Comparison of ENCODE assay signal across 10 cellular contexts in genomic region chr11:61004037-61004641, GRCh38. TPM values are rescaled to one million over a fixed set of nuclear protein-coding genes. Genes with fewer than 3 reads are reported as not detected.
DNase-seq lines count a peak whose midpoint lies in the region; ATAC-seq, FAIRE-seq and TF ChIP-seq lines count a peak whose summit lies in the region.
"Had no signal": no experiment of that assay in that cellular context is flagged by ENCODE, and none has a peak within 500 bp of the region (broad histone marks: within the 10 kb centered on the region; RNA-seq: fewer than 3 reads in every experiment).

No MANE protein-coding gene starts in this region.

- peak; percentile 58 for ATAC-seq in activated CD4-positive, alpha-beta T cell treated with anti-CD3 and anti-CD28 coated beads for 36 hours
- ATAC-seq in stimulated activated effector memory CD8-positive, alpha-beta T cell treated with anti-CD3 and anti-CD28 coated beads, Interleukin-12 subunit alpha, Interleukin-12 subunit beta, amount 100 ng/mL, for 72 hours, result peak; percentile 68
- ATAC-seq in HG02571 (IDR thresholded peaks at IDR 0.05; ENCODE audit: unreplicated experiment), result no peak

- H3K4me1 Mint-ChIP-seq in activated CD4-positive, alpha-beta T cell treated with anti-CD3 and anti-CD28 coated beads for 36 hours, result peaks cover 90% of the 10 kb centered on the region
- H3K4me1 Mint-ChIP-seq in stimulated activated effector memory CD8-positive, alpha-beta T cell treated with anti-CD3 and anti-CD28 coated beads, Interleukin-12 subunit alpha, Interleukin-12 subunit beta, amount 100 ng/mL, for 72 hours, result peaks cover 45% of the 10 kb centered on the region
- H3K4me1 Mint-ChIP-seq in chondrocyte (ENCODE audit: low read depth), result peaks cover 16% of the 10 kb centered on the region

- no peaks in the 10 kb centered on the region for H3K27me3 Mint-ChIP-seq in activated CD4-positive, alpha-beta T cell treated with anti-CD3 and anti-CD28 coated beads for 36 hours
- H3K27me3 Mint-ChIP-seq in chondrocyte (ENCODE audit: low read depth), result peaks cover 11% of the 10 kb centered on the region

- no peaks in the 10 kb centered on the region for H3K9me3 ChIP-seq in SK-N-MC (ENCODE audit: low read depth, low read length)

- peak overlapping the region; percentile 60 for H3K4me3 ChIP-seq in SK-N-MC
- H3K4me3 ChIP-seq in bronchial epithelial cell (ENCODE audit: low read depth, low read length), result no peak overlapping the region

- peak; percentile 89 for FAIRE-seq in bronchial epithelial cell (lab: Jason Lieb, UNC)
- FAIRE-seq: islet of Langerhans had no signal

- no peak overlapping the region for H3K9ac ChIP-seq in SK-N-MC (ENCODE audit: insufficient read length)

- peak overlapping the region; percentile 74 for H3K4me3 Mint-ChIP-seq in activated CD4-positive, alpha-beta T cell treated with anti-CD3 and anti-CD28 coated beads for 36 hours
- peak overlapping the region; percentile 18 for H3K4me3 Mint-ChIP-seq in stimulated activated effector memory CD8-positive, alpha-beta T cell treated with anti-CD3 and anti-CD28 coated beads, Interleukin-12 subunit alpha, Interleukin-12 subunit beta, amount 100 ng/mL, for 72 hours
- H3K4me3 Mint-ChIP-seq in chondrocyte (ENCODE audit: unreplicated experiment), result no peak overlapping the region

- no peaks in the 10 kb centered on the region for H3K36me3 ChIP-seq in SK-N-MC (ENCODE audit: insufficient read depth, low read length)
- H3K36me3 ChIP-seq in bronchial epithelial cell (ENCODE audit: control insufficient read depth, insufficient read depth, low read length), result no peaks in the 10 kb centered on the region

- intact Hi-C loops in activated CD4-positive, alpha-beta T cell treated with anti-CD3 and anti-CD28 coated beads for 36 hours (cut with DNase I, micrococcal nuclease), result loop anchor here (1.0 to 2.0 kb wide), 3 partner anchors 11 to 34 kb away; no protein-coding TSS in a partner anchor

- peaks cover 85% of the 10 kb centered on the region for H3K36me3 Mint-ChIP-seq in activated CD4-positive, alpha-beta T cell treated with anti-CD3 and anti-CD28 coated beads for 36 hours (ENCODE audit: low read depth)
- H3K36me3 Mint-ChIP-seq in stimulated activated effector memory CD8-positive, alpha-beta T cell treated with anti-CD3 and anti-CD28 coated beads, Interleukin-12 subunit alpha, Interleukin-12 subunit beta, amount 100 ng/mL, for 72 hours, result peaks cover 96% of the 10 kb centered on the region
- no peaks in the 10 kb centered on the region for H3K36me3 Mint-ChIP-seq in chondrocyte (ENCODE audit: low read depth)

- TF ChIP-seq CTCF in bronchial epithelial cell (IDR thresholded peaks at IDR 0.05; ENCODE audit: insufficient read depth, low read length, severe bottlenecking) (no peak), chondrocyte (IDR thresholded peaks at IDR 0.05) (no peak)

- H3K27ac ChIP-seq in SK-N-MC, result peak overlapping the region; percentile 81

- peaks cover 5% of the 10 kb centered on the region for H3K27me3 ChIP-seq in bronchial epithelial cell (ENCODE audit: control insufficient read depth, insufficient read depth, low read length)

- POLR2A ChIA-PET in activated CD4-positive, alpha-beta T cell treated with anti-CD3 and anti-CD28 coated beads for 36 hours (lab: Charles Lee), result interaction anchor here (0.6 to 2.0 kb wide), 7 partner anchors 9 to 443 kb away, joined by 3 to 7 read pairs (median 5); no protein-coding TSS in a partner anchor

- CTCF ChIA-PET in activated CD4-positive, alpha-beta T cell treated with anti-CD3 and anti-CD28 coated beads for 36 hours (lab: Charles Lee), result interaction anchor here (0.6 to 1.5 kb wide), 4 partner anchors 14 to 784 kb away, joined by 3 read pairs; no protein-coding TSS in a partner anchor

- H3K9me3 Mint-ChIP-seq in activated CD4-positive, alpha-beta T cell treated with anti-CD3 and anti-CD28 coated beads for 36 hours (ENCODE audit: low read depth), result no peaks in the 10 kb centered on the region
- no peaks in the 10 kb centered on the region for H3K9me3 Mint-ChIP-seq in stimulated activated effector memory CD8-positive, alpha-beta T cell treated with anti-CD3 and anti-CD28 coated beads, Interleukin-12 subunit alpha, Interleukin-12 subunit beta, amount 100 ng/mL, for 72 hours
- no peaks in the 10 kb centered on the region for H3K9me3 Mint-ChIP-seq in chondrocyte (ENCODE audit: low read depth)

- H3K27ac Mint-ChIP-seq in activated CD4-positive, alpha-beta T cell treated with anti-CD3 and anti-CD28 coated beads for 36 hours, result peak overlapping the region; percentile 94
- H3K27ac Mint-ChIP-seq in stimulated activated effector memory CD8-positive, alpha-beta T cell treated with anti-CD3 and anti-CD28 coated beads, Interleukin-12 subunit alpha, Interleukin-12 subunit beta, amount 100 ng/mL, for 72 hours, result peak overlapping the region; percentile 79
- H3K27ac Mint-ChIP-seq in chondrocyte (ENCODE audit: unreplicated experiment), result no peak overlapping the region

- peak; percentile 78 for DNase-seq in activated CD4-positive, alpha-beta T cell treated with anti-CD3 and anti-CD28 coated beads for 36 hours
- DNase-seq in activated CD4-positive, alpha-beta T cell treated with anti-CD3 and anti-CD28 coated beads for 4 hours, result no peak
- DNase-seq in SK-N-MC (ENCODE audit: low read depth, low spot score) (peak; percentile 75), bronchial epithelial cell (ENCODE audit: low read depth) (no peak), NAMALWA (ENCODE audit: low spot score) (no peak), chondrocyte (ENCODE audit: low spot score) (no peak)
- DNase-seq in stimulated activated effector memory CD8-positive, alpha-beta T cell treated with anti-CD3 and anti-CD28 coated beads, Interleukin-12 subunit alpha, Interleukin-12 subunit beta, amount 100 ng/mL, for 72 hours (ENCODE audit: low spot score in 2 of 2), result no peak

RNA-seq across cellular contexts. Expression of gene CD6, which starts 32.7 kb away (rescaled TPM):
- 100 to 1,000 TPM; 286 to 377 TPM for total RNA-seq in activated CD4-positive, alpha-beta T cell treated with anti-CD3 and anti-CD28 coated beads for 36 hours
- total RNA-seq in bronchial epithelial cell (not detected in 2 replicates), chondrocyte (0.33 TPM in 1 of 3 replicates, not detected in the others)
- total RNA-seq: renal cortical epithelial cell had no signal

RNA-seq across cellular contexts. Expression of gene SLC15A3, which starts 52.2 kb away (rescaled TPM):
- total RNA-seq in activated CD4-positive, alpha-beta T cell treated with anti-CD3 and anti-CD28 coated beads for 36 hours, result 1 to 10 TPM; 7.0 to 9.6 TPM
- total RNA-seq in bronchial epithelial cell (0.38 and 1.3 TPM in 2 replicates), chondrocyte (0.54 to 1.6 TPM (median 0.62 TPM) in 3 replicates)

Comparison
In these comparisons a context has a peak if more than half of its experiments do, and no peak if none do; other contexts are left out.
1. DNase-seq: peak in activated CD4-positive, alpha-beta T cell treated with anti-CD3 and anti-CD28 coated beads for 36 hours (single experiment) and SK-N-MC (single experiment); none in activated CD4-positive, alpha-beta T cell treated with anti-CD3 and anti-CD28 coated beads for 4 hours (0 of 2), bronchial epithelial cell (single experiment), stimulated activated effector memory CD8-positive, alpha-beta T cell treated with anti-CD3 and anti-CD28 coated beads, Interleukin-12 subunit alpha, Interleukin-12 subunit beta, amount 100 ng/mL, for 72 hours (0 of 2), NAMALWA (single experiment) and chondrocyte (single experiment).
2. RNA of gene CD6, which starts 32.7 kb away (total RNA-seq): 286 to 377 TPM in activated CD4-positive, alpha-beta T cell treated with anti-CD3 and anti-CD28 coated beads for 36 hours; 0.33 TPM in chondrocyte and not detected in bronchial epithelial cell; every median in the first group is over 100 times any median in the second.